In genomic region chr1:13700521-13701273, GRCh38 we compare ENCODE assay signal across 8 cellular contexts. TPM values are rescaled to one million over a fixed set of nuclear protein-coding genes. Genes with fewer than 3 reads are reported as not detected.
DNase-seq lines count a peak whose midpoint lies in the region; ATAC-seq and TF ChIP-seq lines count a peak whose summit lies in the region.

No MANE protein-coding gene starts in this region.

- H3K9me2 ChIP-seq in MM.1S (replicated peaks; ENCODE audit: insufficient read depth, low read length): no peaks in the 10 kb centered on the region

- H4K20me1 ChIP-seq in MM.1S (ENCODE audit: insufficient read depth, low read length): no peaks in the 10 kb centered on the region

- no peaks in the 10 kb centered on the region for H3K9me3 ChIP-seq in CD8-positive, alpha-beta memory T cell (ENCODE audit: low read length)
- no peaks in the 10 kb centered on the region for H3K9me3 ChIP-seq in MM.1S (replicated peaks; ENCODE audit: insufficient read depth, low read length)

- peak overlapping the region; percentile 86 for H3K27ac ChIP-seq in CD8-positive, alpha-beta memory T cell (ENCODE audit: low read depth, low read length)
- H3K27ac ChIP-seq in MM.1S (ENCODE audit: low read length): no peak overlapping the region

- peaks cover 0 to 18% (median 2%) of the 10 kb centered on the region in 3 donors for H3K36me3 Mint-ChIP-seq in CD8-positive, alpha-beta memory T cell
- H3K36me3 Mint-ChIP-seq in naive thymus-derived CD8-positive, alpha-beta T cell: peaks cover 5 to 9% (median 8%) of the 10 kb centered on the region in 3 donors
- peaks cover 21% of the 10 kb centered on the region for H3K36me3 Mint-ChIP-seq in stimulated activated naive CD8-positive, alpha-beta T cell treated with anti-CD3 and anti-CD28 coated beads, Interleukin-15, Interleukin-2, amounts not matched to agents 100 ng/mL and 50 ng/mL, for 24 hours (ENCODE audit: low read depth)

- TF ChIP-seq CTCF in MM.1S (IDR thresholded peaks at IDR 0.05; ENCODE audit: low read length): no peak

- peak; percentile 24 to 75 (median 62) for DNase-seq in CD8-positive, alpha-beta memory T cell
- DNase-seq in MM.1S: peak; percentile 25
- peak; percentile 30 for DNase-seq in activated T-cell treated with anti-CD3 and anti-CD28 coated beads for 24 hours (ENCODE audit: low read depth)
- DNase-seq in naive thymus-derived CD8-positive, alpha-beta T cell: peak; percentile 29 to 77 (median 58)
- DNase-seq in HuH-7 (ENCODE audit: low spot score): no peak

- peak overlapping the region; percentile 96 to 100 (median 99) for H3K27ac Mint-ChIP-seq in CD8-positive, alpha-beta memory T cell
- H3K27ac Mint-ChIP-seq in naive thymus-derived CD8-positive, alpha-beta T cell: peak overlapping the region; percentile 97 to 100 (median 99)
- peak overlapping the region; percentile 100 for H3K27ac Mint-ChIP-seq in stimulated activated naive CD8-positive, alpha-beta T cell treated with anti-CD3 and anti-CD28 coated beads, Interleukin-15, Interleukin-2, amounts not matched to agents 100 ng/mL and 50 ng/mL, for 24 hours

- ATAC-seq in GM21423 (IDR thresholded peaks at IDR 0.05; ENCODE audit: unreplicated experiment): peak; percentile 31
- peak; percentile 58 for ATAC-seq in esophagus mucosa
- ATAC-seq in naive thymus-derived CD8-positive, alpha-beta T cell: peak; percentile 24 to 39

- no peaks in the 10 kb centered on the region for H3K79me2 ChIP-seq in MM.1S (ENCODE audit: low read length)

- POLR2A ChIA-PET in CD8-positive, alpha-beta memory T cell (lab: Charles Lee): interaction anchor here (0.7 to 3.7 kb wide), 3 partner anchors 29 to 49 kb away, joined by 4 to 48 read pairs (median 23); no protein-coding TSS in a partner anchor
- POLR2A ChIA-PET in naive thymus-derived CD8-positive, alpha-beta T cell (lab: Charles Lee): interaction anchor here (0.7 to 6.6 kb wide), 9 partner anchors 11 to 94 kb away, joined by 3 to 74 read pairs (median 5); no protein-coding TSS in a partner anchor

- CTCF ChIA-PET in CD8-positive, alpha-beta memory T cell (lab: Charles Lee): interaction anchor here (0.6 to 4.8 kb wide), 3 partner anchors 25 to 50 kb away, joined by 3 to 26 read pairs (median 6); no protein-coding TSS in a partner anchor

- peak overlapping the region; percentile 92 for H2AFZ ChIP-seq in MM.1S (ENCODE audit: low read length)

- no peaks in the 10 kb centered on the region for H3K27me3 ChIP-seq in CD8-positive, alpha-beta memory T cell (ENCODE audit: insufficient read depth, low read length, poor library complexity, severe bottlenecking)
- H3K27me3 ChIP-seq in MM.1S (replicated peaks; ENCODE audit: insufficient read depth, low read length): no peaks in the 10 kb centered on the region

- H3K4me2 ChIP-seq in MM.1S (ENCODE audit: low read depth, low read length): peak overlapping the region; percentile 74

- H3K4me1 ChIP-seq in CD8-positive, alpha-beta memory T cell (ENCODE audit: insufficient read depth, low read length): peaks cover 30% of the 10 kb centered on the region
- H3K4me1 ChIP-seq in MM.1S (ENCODE audit: low read length): peaks cover 19% of the 10 kb centered on the region

- peaks cover 0 to 1% of the 10 kb centered on the region in 2 donors for H3K27me3 Mint-ChIP-seq in CD8-positive, alpha-beta memory T cell
- no peaks in the 10 kb centered on the region for H3K27me3 Mint-ChIP-seq in naive thymus-derived CD8-positive, alpha-beta T cell
- H3K27me3 Mint-ChIP-seq in stimulated activated naive CD8-positive, alpha-beta T cell treated with anti-CD3 and anti-CD28 coated beads, Interleukin-15, Interleukin-2, amounts not matched to agents 100 ng/mL and 50 ng/mL, for 24 hours: no peaks in the 10 kb centered on the region

- H3F3A ChIP-seq in MM.1S (ENCODE audit: insufficient read depth, low read length): peaks cover 21% of the 10 kb centered on the region; the same call in 1 of the 2 replicates

- H3K9me3 Mint-ChIP-seq in CD8-positive, alpha-beta memory T cell: no peaks in the 10 kb centered on the region
- H3K9me3 Mint-ChIP-seq in naive thymus-derived CD8-positive, alpha-beta T cell: peaks cover 0 to 18% (median 0%) of the 10 kb centered on the region in 9 donors
- peaks cover 4% of the 10 kb centered on the region for H3K9me3 Mint-ChIP-seq in stimulated activated naive CD8-positive, alpha-beta T cell treated with anti-CD3 and anti-CD28 coated beads, Interleukin-15, Interleukin-2, amounts not matched to agents 100 ng/mL and 50 ng/mL, for 24 hours

- H3K4me1 Mint-ChIP-seq in CD8-positive, alpha-beta memory T cell: peaks cover 45 to 63% (median 60%) of the 10 kb centered on the region in 3 donors
- H3K4me1 Mint-ChIP-seq in naive thymus-derived CD8-positive, alpha-beta T cell: peaks cover 30 to 67% (median 57%) of the 10 kb centered on the region in 4 donors
- H3K4me1 Mint-ChIP-seq in stimulated activated naive CD8-positive, alpha-beta T cell treated with anti-CD3 and anti-CD28 coated beads, Interleukin-15, Interleukin-2, amounts not matched to agents 100 ng/mL and 50 ng/mL, for 24 hours (ENCODE audit: low read depth): peaks cover 65% of the 10 kb centered on the region

- no peaks in the 10 kb centered on the region for H3K36me3 ChIP-seq in CD8-positive, alpha-beta memory T cell (ENCODE audit: insufficient read depth, low read length)
- no peaks in the 10 kb centered on the region for H3K36me3 ChIP-seq in MM.1S (replicated peaks; ENCODE audit: insufficient read depth, low read length)

- peak overlapping the region; percentile 67 for H3K4me3 ChIP-seq in CD8-positive, alpha-beta memory T cell (ENCODE audit: low read length)
- H3K4me3 ChIP-seq in MM.1S (ENCODE audit: low read length): peak overlapping the region; percentile 60

- peak overlapping the region; percentile 32; the same call in 1 of the 2 replicates for H3K9ac ChIP-seq in MM.1S (ENCODE audit: low read length)

- peak overlapping the region; percentile 93 to 98 (median 96) for H3K4me3 Mint-ChIP-seq in CD8-positive, alpha-beta memory T cell
- H3K4me3 Mint-ChIP-seq in naive thymus-derived CD8-positive, alpha-beta T cell: peak overlapping the region; percentile 89 to 99 (median 96)
- peak overlapping the region; percentile 100 for H3K4me3 Mint-ChIP-seq in stimulated activated naive CD8-positive, alpha-beta T cell treated with anti-CD3 and anti-CD28 coated beads, Interleukin-15, Interleukin-2, amounts not matched to agents 100 ng/mL and 50 ng/mL, for 24 hours

RNA-seq across cellular contexts. Expression of gene PRDM2, which starts 0.7 kb away (rescaled TPM):
- 10 to 100 TPM; 67.9 to 70.1 TPM for total RNA-seq in CD8-positive, alpha-beta memory T cell
- polyA plus RNA-seq in CD8-positive, alpha-beta memory T cell: 24.4 TPM
- 24.7 TPM for total RNA-seq in esophagus mucosa
- 100 to 1,000 TPM; 145 to 146 TPM for total RNA-seq in naive thymus-derived CD8-positive, alpha-beta T cell
- polyA plus RNA-seq in naive thymus-derived CD8-positive, alpha-beta T cell: 10 to 100 TPM; 16.8 to 23.0 (median 20.1) TPM
